Comparison of ENCODE assay signal across 8 cellular contexts in the genomic region with DNA sequence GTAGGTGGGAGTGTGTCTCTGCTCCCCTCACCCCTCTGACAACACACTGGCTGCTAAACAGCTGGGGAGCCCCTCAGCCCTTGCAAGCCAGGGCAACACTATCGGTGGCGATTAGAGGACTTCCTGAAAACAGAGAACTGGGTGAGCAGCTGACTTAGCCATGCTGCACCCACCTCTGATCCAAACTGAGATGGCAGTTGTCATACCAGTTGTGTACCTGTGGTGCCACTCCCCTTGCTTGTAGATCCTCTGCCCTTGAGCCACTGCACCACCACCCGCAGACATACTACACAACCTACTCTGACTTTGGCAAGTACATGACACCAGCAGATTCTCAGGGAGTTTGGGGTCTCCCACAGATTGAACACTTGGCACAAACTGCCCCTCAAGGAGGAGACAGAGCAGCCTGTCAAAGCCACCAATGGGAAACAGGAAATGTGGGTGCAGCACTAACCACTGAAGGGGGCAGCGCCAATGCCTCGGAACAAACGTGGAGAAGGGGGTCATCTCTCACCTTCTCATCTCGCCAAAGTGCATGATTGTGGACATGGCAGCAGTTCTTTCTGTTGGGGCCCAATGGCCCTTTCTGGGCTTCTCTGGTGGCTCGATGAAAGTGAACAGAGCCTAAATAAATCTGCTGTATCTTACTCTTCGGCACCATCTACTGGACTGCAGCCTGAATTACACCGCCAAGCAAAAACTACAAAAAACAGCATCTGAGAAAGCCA.
DNase-seq lines count a peak whose midpoint lies in the region; ATAC-seq, FAIRE-seq and TF ChIP-seq lines count a peak whose summit lies in the region.

No MANE protein-coding gene starts in this region.

- no peak overlapping the region for H3K4me2 ChIP-seq in mesendoderm (ENCODE audit: low read length)

- peak; percentile 52 for ATAC-seq in HG02642 (IDR thresholded peaks at IDR 0.05; ENCODE audit: poor library complexity, unreplicated experiment)

- no peak for FAIRE-seq in H54 (lab: Jason Lieb, UNC)

- no peak overlapping the region for H3K23ac ChIP-seq in mesendoderm (ENCODE audit: low read length)

- H2BK120ac ChIP-seq in mesendoderm (ENCODE audit: low read depth, low read length), result no peak overlapping the region

- TF ChIP-seq POLR2A in H54 (IDR thresholded peaks at IDR 0.05; ENCODE audit: low read depth, low read length), result no peak

- no peak overlapping the region for H3K9ac ChIP-seq in mesendoderm (ENCODE audit: low read length)

- no peaks in the 10 kb centered on the region for H3K79me1 ChIP-seq in mesendoderm (ENCODE audit: low read length)

- H3K36me3 ChIP-seq in mesendoderm (ENCODE audit: control insufficient read depth, insufficient read depth, low read length), result no peaks in the 10 kb centered on the region

- no peak overlapping the region for H2AK5ac ChIP-seq in mesendoderm (ENCODE audit: low read length)

- DNase-seq in SIG-M5 treated with dmso at 0.1 percent for 504 hours (lab: John Stamatoyannopoulos, UW; ENCODE audit: unreplicated experiment) (peak; percentile 51), SIG-M5 (lab: John Stamatoyannopoulos, UW) (no peak), RPMI8226 (peak; percentile 20), cerebellar cortex (ENCODE audit: low spot score) (peak; percentile 18), mesendoderm (peak; percentile 60), H54 (ENCODE audit: insufficient read length, low spot score) (no peak), NCI-H187 (lab: John Stamatoyannopoulos, UW) (no peak)

- no peak overlapping the region for H3K56ac ChIP-seq in mesendoderm (ENCODE audit: low read length)

- no peaks in the 10 kb centered on the region for H3K4me1 ChIP-seq in mesendoderm (ENCODE audit: control insufficient read depth, low read depth, low read length)

- no peaks in the 10 kb centered on the region for H3K79me2 ChIP-seq in mesendoderm (ENCODE audit: control insufficient read depth, insufficient read depth, low read length)

- H3K27ac ChIP-seq in mesendoderm (ENCODE audit: low read depth, low read length), result no peak overlapping the region

- H2BK5ac ChIP-seq in mesendoderm (ENCODE audit: low read length), result no peak overlapping the region

- H3K4ac ChIP-seq in mesendoderm (ENCODE audit: low read depth, low read length), result no peak overlapping the region

- H4K5ac ChIP-seq in mesendoderm (ENCODE audit: low read length), result no peak overlapping the region

- no CpG with 5 or more reads among the region's 10 CpGs for WGBS in mesendoderm (ENCODE audit: extremely low coverage, insufficient coverage, low lambda C conversion rate)

- no peak overlapping the region for H3K4me3 ChIP-seq in mesendoderm (ENCODE audit: low read length)

- H3K27me3 ChIP-seq in mesendoderm (ENCODE audit: insufficient read depth, low read length, poor library complexity), result no peaks in the 10 kb centered on the region

- no peak overlapping the region for H3K18ac ChIP-seq in mesendoderm (ENCODE audit: low read length)

- H4K8ac ChIP-seq in mesendoderm (ENCODE audit: low read depth, low read length), result no peak overlapping the region

- H2BK15ac ChIP-seq in mesendoderm (replicated peaks; ENCODE audit: low read depth), result no peak overlapping the region

Comparison
In these comparisons a context has a peak if more than half of its experiments do, and no peak if none do; other contexts are left out.
1. DNase-seq: peak in SIG-M5 treated with dmso at 0.1 percent for 504 hours (single experiment), RPMI8226 (single experiment), cerebellar cortex (single experiment) and mesendoderm (single experiment); none in SIG-M5 (single experiment), H54 (single experiment) and NCI-H187 (0 of 2).